Comparison of ENCODE assay signal across 17 cellular contexts in the genomic region with DNA sequence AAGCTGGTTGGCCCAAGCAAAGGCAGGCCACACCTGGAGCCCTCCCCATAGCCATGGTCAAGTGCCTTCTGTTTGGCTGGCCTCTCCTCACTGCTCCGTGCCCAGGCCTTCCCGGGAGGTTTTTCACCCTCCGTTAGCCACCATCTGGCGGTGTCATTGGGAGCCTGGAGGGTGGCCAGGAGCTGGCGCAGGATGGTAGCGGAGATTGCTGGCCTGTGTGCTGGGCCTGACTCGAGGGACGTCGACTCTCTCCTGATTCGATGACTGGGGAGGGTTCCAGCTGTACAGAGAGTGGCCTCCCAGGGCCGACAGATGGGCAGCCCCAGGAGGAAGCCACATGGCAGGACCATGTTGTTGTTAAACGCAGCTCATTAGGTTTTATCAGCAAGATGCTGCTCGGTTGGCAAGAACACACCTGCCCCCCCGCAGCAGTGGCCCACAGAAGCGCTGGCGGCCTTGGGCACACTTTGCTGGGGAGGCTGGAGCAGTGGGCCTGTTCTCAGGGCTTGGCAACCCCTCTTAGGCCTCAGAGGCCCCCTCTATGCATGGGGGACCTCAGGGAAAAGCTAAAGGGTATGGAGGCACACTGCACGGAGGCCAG.
DNase-seq lines count a peak whose midpoint lies in the region; ATAC-seq and TF ChIP-seq lines count a peak whose summit lies in the region.
"Had no signal": no experiment of that assay in that cellular context is flagged by ENCODE, and none has a peak within 500 bp of the region (broad histone marks: within the 10 kb centered on the region; RNA-seq: fewer than 3 reads in every experiment).

No MANE protein-coding gene starts in this region.

- H3K4me1 ChIP-seq in CD8-positive, alpha-beta T cell (ENCODE audit: insufficient read depth, low read length) = no peaks in the 10 kb centered on the region
- H3K4me1 ChIP-seq: BLaER1 had no signal

- H3K36me3 ChIP-seq in CD8-positive, alpha-beta T cell (ENCODE audit: insufficient read depth, low read length) = no peaks in the 10 kb centered on the region
- H3K36me3 ChIP-seq: BLaER1 had no signal

- no peak for TF ChIP-seq CTCF in CD8-positive, alpha-beta T cell (IDR thresholded peaks at IDR 0.05)

- in situ Hi-C loops in KBM-7 (cut with MboI; ENCODE audit: low pct_unique_long_range_greater_than_20kb, low sequenced_read_pairs) = loop anchor here (25.0 kb wide), 1 partner anchor 256 kb away; no protein-coding TSS in a partner anchor

- no peak overlapping the region for H3K27ac ChIP-seq in CD8-positive, alpha-beta T cell (ENCODE audit: low read depth, low read length)
- H3K27ac ChIP-seq: BLaER1, KMS-11 had no signal

- no peaks in the 10 kb centered on the region for H3K27me3 ChIP-seq in CD8-positive, alpha-beta T cell (ENCODE audit: insufficient read depth, low read length)
- H3K27me3 ChIP-seq: BLaER1 had no signal

- H3K27ac Mint-ChIP-seq in CD8-positive, alpha-beta T cell = no peak overlapping the region
- H3K27ac Mint-ChIP-seq: activated CD4-positive, alpha-beta T cell treated with anti-CD3 and anti-CD28 coated beads for 36 hours; T-helper 2 cell treated with Interferon-gamma antibody and Interleukin-4, amounts not matched to agents 5 μg/mL and 100 μg/mL, for 36 hours had no signal

- CTCF ChIA-PET in CD8-positive, alpha-beta T cell (lab: Charles Lee) = no interaction called here

- H3K4me3 Mint-ChIP-seq in CD8-positive, alpha-beta T cell = no peak overlapping the region
- H3K4me3 Mint-ChIP-seq: activated CD4-positive, alpha-beta T cell treated with anti-CD3 and anti-CD28 coated beads for 36 hours; T-helper 2 cell treated with Interferon-gamma antibody and Interleukin-4, amounts not matched to agents 5 μg/mL and 100 μg/mL, for 36 hours had no signal

- POLR2A ChIA-PET in CD8-positive, alpha-beta T cell (lab: Charles Lee) = no interaction called here

- H3K4me1 Mint-ChIP-seq in CD8-positive, alpha-beta T cell (ENCODE audit: low read depth) = no peaks in the 10 kb centered on the region
- H3K4me1 Mint-ChIP-seq: activated CD4-positive, alpha-beta T cell treated with anti-CD3 and anti-CD28 coated beads for 36 hours had no signal

- no peaks in the 10 kb centered on the region for H3K27me3 Mint-ChIP-seq in CD8-positive, alpha-beta T cell (ENCODE audit: low read depth)
- H3K27me3 Mint-ChIP-seq: activated CD4-positive, alpha-beta T cell treated with anti-CD3 and anti-CD28 coated beads for 36 hours had no signal

- ATAC-seq in GM19467 (IDR thresholded peaks at IDR 0.05; ENCODE audit: unreplicated experiment) = no peak
- ATAC-seq in CD8-positive, alpha-beta T cell = no peak
- ATAC-seq: activated CD4-positive, alpha-beta T cell treated with anti-CD3 and anti-CD28 coated beads for 36 hours had no signal

- H3K4me3 ChIP-seq in CD8-positive, alpha-beta T cell (ENCODE audit: low read depth, low read length) = no peak overlapping the region
- H3K4me3 ChIP-seq: BLaER1 had no signal

- intact Hi-C loops in CD8-positive, alpha-beta T cell (cut with DNase I, micrococcal nuclease) = no loop called here

- H3K9me3 Mint-ChIP-seq in CD8-positive, alpha-beta T cell = no peaks in the 10 kb centered on the region
- H3K9me3 Mint-ChIP-seq: T-helper 2 cell treated with Interferon-gamma antibody and Interleukin-4, amounts not matched to agents 5 μg/mL and 100 μg/mL, for 36 hours had no signal

- DNase-seq in DMS53 (lab: John Stamatoyannopoulos, UW) = peak; percentile 88
- peak; percentile 95 for DNase-seq in NCI-H2171 treated with DMSO at 0.1 percent for 48 hours (lab: John Stamatoyannopoulos, UW)
- DNase-seq in anterior cingulate cortex (lab: John Stamatoyannopoulos, UW) = peak in 36 of 58 donors; percentile 13 to 66 (median 28)
- peak in 29 of 56 donors; percentile 4 to 65 (median 25) for DNase-seq in nucleus accumbens (lab: John Stamatoyannopoulos, UW)
- DNase-seq in KBM-7 = no peak
- DNase-seq in CD8-positive, alpha-beta T cell = no peak
- DNase-seq in ecto neural progenitor cell (ENCODE audit: low spot score) = no peak
- DNase-seq: activated CD4-positive, alpha-beta T cell treated with anti-CD3 and anti-CD28 coated beads for 36 hours; activated T-cell treated with anti-CD3 and anti-CD28 coated beads, Interleukin-2, amount 50 U/mL, for 48 hours; amniotic stem cell; foreskin fibroblast; stimulated activated CD4-positive, alpha-beta T cell treated with anti-CD3 and anti-CD28 coated beads, Interleukin-4, amount 100 ng/mL, for 24 hours; stimulated activated naive CD4-positive, alpha-beta T cell had no signal

- H3K9me3 ChIP-seq in CD8-positive, alpha-beta T cell (ENCODE audit: low read length) = no peaks in the 10 kb centered on the region
- H3K9me3 ChIP-seq: BLaER1 had no signal

- no peaks in the 10 kb centered on the region for H3K36me3 Mint-ChIP-seq in CD8-positive, alpha-beta T cell

Comparison
In these comparisons a context has a peak if more than half of its experiments do, and no peak if none do; other contexts are left out.
1. DNase-seq: peak in DMS53 (single experiment), NCI-H2171 treated with DMSO at 0.1 percent for 48 hours (single experiment), anterior cingulate cortex (36 of 58) and nucleus accumbens (29 of 56); none in KBM-7 (single experiment), CD8-positive, alpha-beta T cell (0 of 7) and ecto neural progenitor cell (single experiment).